ENCODE assay signal across 17 cellular contexts in the genomic region with DNA sequence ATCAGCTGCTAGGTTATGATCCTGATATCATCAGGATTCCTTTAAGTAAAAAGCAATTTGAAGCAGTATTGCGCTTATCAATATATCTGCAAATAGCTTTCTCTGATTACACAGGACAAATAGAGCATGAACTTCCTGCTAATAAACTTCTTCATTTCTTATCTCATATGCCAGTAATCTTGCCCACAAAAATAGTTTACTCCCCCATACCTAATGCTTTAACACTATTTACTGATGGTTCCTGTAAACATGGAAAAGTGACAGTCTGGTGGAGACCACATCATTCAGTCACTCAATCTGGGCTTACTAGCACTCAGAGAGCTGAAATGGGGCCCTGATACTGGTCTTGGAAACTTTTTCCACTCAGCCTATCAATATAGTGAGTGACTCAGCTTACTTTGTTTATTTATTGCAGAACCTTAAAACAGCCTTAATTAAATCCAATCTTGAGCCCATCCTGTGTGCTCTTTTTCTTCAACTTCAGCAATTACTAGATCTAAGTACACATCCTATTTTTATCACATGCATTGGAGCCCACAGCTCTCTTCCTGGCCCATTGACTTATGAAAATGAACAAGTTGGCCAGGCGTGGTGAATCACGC.
DNase-seq lines count a peak whose midpoint lies in the region; TF ChIP-seq lines count a peak whose summit lies in the region.
"Had no signal": no experiment of that assay in that cellular context is flagged by ENCODE, and none has a peak within 500 bp of the region (broad histone marks: within the 10 kb centered on the region; RNA-seq: fewer than 3 reads in every experiment).

No MANE protein-coding gene starts in this region.

- no peak for TF ChIP-seq CTCF in CD14-positive monocyte (IDR thresholded peaks at IDR 0.05)

- H3K4me1 Mint-ChIP-seq in CD14-positive monocyte = no peaks in the 10 kb centered on the region

- no peak overlapping the region for H2BK5ac ChIP-seq in mesenchymal stem cell (ENCODE audit: low read depth, low read length, poor library complexity, severe bottlenecking)

- intact Hi-C loops in CD14-positive monocyte (cut with micrococcal nuclease) = no loop called here

- peaks cover 24% of the 10 kb centered on the region for H3K79me1 ChIP-seq in mesenchymal stem cell (replicated peaks; ENCODE audit: low read length, poor library complexity, severe bottlenecking)

- no peak overlapping the region for H2BK12ac ChIP-seq in mesenchymal stem cell (ENCODE audit: low read length in 2 of 2)

- H3K14ac ChIP-seq in mesenchymal stem cell (ENCODE audit: low read length in 2 of 2) = no peak overlapping the region

- no peak overlapping the region for H3K4ac ChIP-seq in mesenchymal stem cell (ENCODE audit: low read depth in 1 of 2, low read length in 2 of 2)

- no peak overlapping the region for H3K9ac ChIP-seq in mesenchymal stem cell (ENCODE audit: low read length)

- H3K36me3 Mint-ChIP-seq in CD14-positive monocyte = peaks cover 0 to 5% of the 10 kb centered on the region in 2 donors

- no peak overlapping the region for H2AFZ ChIP-seq in mesenchymal stem cell (ENCODE audit: low read depth, low read length)

- H3K4me3 ChIP-seq in SJSA1 (no peak overlapping the region), mesenchymal stem cell (ENCODE audit: insufficient read depth in 1 of 2, low read depth in 1 of 2, low read length in 2 of 2) (no peak overlapping the region)

- no peak overlapping the region for H3K27ac Mint-ChIP-seq in CD14-positive monocyte

- H2BK120ac ChIP-seq in mesenchymal stem cell (ENCODE audit: low read depth, low read length) = no peak overlapping the region

- no peak overlapping the region for H4K91ac ChIP-seq in mesenchymal stem cell (ENCODE audit: low read length)

- no peak overlapping the region for H3K18ac ChIP-seq in mesenchymal stem cell (ENCODE audit: low read depth in 1 of 2, low read length in 2 of 2)

- H3K27me3 ChIP-seq in SJSA1 (replicated peaks) (no peaks in the 10 kb centered on the region), mesenchymal stem cell (ENCODE audit: control insufficient read depth in 1 of 2, insufficient read depth in 1 of 2, low read length in 2 of 2) (no peaks in the 10 kb centered on the region)

- peaks cover 21 to 55% (median 37%) of the 10 kb centered on the region in 7 donors for H3K9me3 Mint-ChIP-seq in CD14-positive monocyte

- H3K9me3 ChIP-seq in SJSA1 (replicated peaks) = peaks cover 5% of the 10 kb centered on the region; the same call in 1 of the 2 replicates
- no peaks in the 10 kb centered on the region for H3K9me3 ChIP-seq in mesenchymal stem cell (ENCODE audit: control insufficient read depth, low read length)

- H3K36me3 ChIP-seq in SJSA1 = no peaks in the 10 kb centered on the region
- no peaks in the 10 kb centered on the region for H3K36me3 ChIP-seq in mesenchymal stem cell (ENCODE audit: control insufficient read depth in 1 of 2, insufficient read depth in 2 of 2, low read depth in 1 of 2, low read length in 2 of 2)

- no peak overlapping the region for H2BK15ac ChIP-seq in mesenchymal stem cell (ENCODE audit: low read depth, poor library complexity, severe bottlenecking)

- H3K4me2 ChIP-seq in mesenchymal stem cell (ENCODE audit: low read length, poor library complexity, severe bottlenecking) = no peak overlapping the region

- no peak overlapping the region for H3K23ac ChIP-seq in mesenchymal stem cell (ENCODE audit: low read length in 2 of 2)

- H3K27ac ChIP-seq in SJSA1 (no peak overlapping the region), mesenchymal stem cell (ENCODE audit: low read length, poor library complexity, severe bottlenecking) (no peak overlapping the region)

- H3K4me1 ChIP-seq in SJSA1 (replicated peaks) (peaks cover 19% of the 10 kb centered on the region), mesenchymal stem cell (ENCODE audit: control insufficient read depth, insufficient read depth, low read depth, low read length) (no peaks in the 10 kb centered on the region)

- H3K4me3 Mint-ChIP-seq in CD14-positive monocyte = no peak overlapping the region

- no peak overlapping the region for H4K8ac ChIP-seq in mesenchymal stem cell (ENCODE audit: low read length)

- DNase-seq in CMK (ENCODE audit: low read depth) (peak; percentile 50), SJSA1 (ENCODE audit: low read depth in 1 of 2, low spot score in 2 of 2) (peak; percentile 35 to 38), dedifferentiated amniotic fluid mesenchymal stem cell (ENCODE audit: extremely low spot score) (peak; percentile 15), mesenchymal stem cell (peak; percentile 18), kidney tubule cell (ENCODE audit: low spot score) (no peak), NCI-H526 treated with DMSO at 0.1 percent for 48 hours (lab: John Stamatoyannopoulos, UW) (no peak), CD14-positive monocyte (ENCODE audit: low spot score) (no peak), NCI-H2081 treated with DMSO at 0.1 percent for 48 hours (lab: John Stamatoyannopoulos, UW) (no peak)
- DNase-seq: C1 segment of cervical spinal cord, DMS79 treated with DMSO at 0.1 percent for 48 hours, HCEC 1CT, NCI-H187, NCI-H226, NCI-H524, PC-3, RPMI8226, SHP77 treated with DMSO at 0.1 percent for 48 hours had no signal

- H2AK5ac ChIP-seq in mesenchymal stem cell (ENCODE audit: low read length, severe bottlenecking) = no peak overlapping the region

- peaks cover 0 to 6% (median 2%) of the 10 kb centered on the region in 3 donors for H3K27me3 Mint-ChIP-seq in CD14-positive monocyte (ENCODE audit: low read depth in 3 of 3)

- 89% methylated on average over 1 of the region's 3 CpGs for WGBS in mesenchymal stem cell

Comparison
In these comparisons a context has a peak if more than half of its experiments do, and no peak if none do; other contexts are left out.
1. DNase-seq: peak in CMK (single experiment), SJSA1 (2 of 2), dedifferentiated amniotic fluid mesenchymal stem cell (single experiment) and mesenchymal stem cell (single experiment); none in kidney tubule cell (single experiment), NCI-H526 treated with DMSO at 0.1 percent for 48 hours (single experiment), CD14-positive monocyte (single experiment) and NCI-H2081 treated with DMSO at 0.1 percent for 48 hours (single experiment).